ENCODE assay signal across 10 cellular contexts in genomic region chr18:72866901-72867701, GRCh38. TPM values are rescaled to one million over a fixed set of nuclear protein-coding genes. Genes with fewer than 3 reads are reported as not detected.
DNase-seq lines count a peak whose midpoint lies in the region; ATAC-seq, FAIRE-seq and TF ChIP-seq lines count a peak whose summit lies in the region.
"Had no signal": no experiment of that assay in that cellular context is flagged by ENCODE, and none has a peak within 500 bp of the region (broad histone marks: within the 10 kb centered on the region; RNA-seq: fewer than 3 reads in every experiment).

No MANE protein-coding gene starts in this region.

- CTCF ChIA-PET in A549 (lab: Yijun Ruan, JAX) (no interaction called here), PC-3 (lab: Charles Lee) (no interaction called here)

- H3K27me3 Mint-ChIP-seq in activated T-helper 17 cell treated with anti-CD3 and anti-CD28 coated beads, Interleukin-2, amount 50 U/mL, for 72 hours: peaks cover 25% of the 10 kb centered on the region

- TF ChIP-seq CTCF in A549 (IDR thresholded peaks at IDR 0.05): no peak
- TF ChIP-seq CTCF in GM20000 (IDR thresholded peaks at IDR 0.05; ENCODE audit: extremely low read depth, missing control alignments): no peak
- no peak for TF ChIP-seq CTCF in PC-3 (conservative IDR thresholded peaks at IDR 0.05; ENCODE audit: low read depth, low read length)

- H3K36me3 Mint-ChIP-seq in activated T-helper 17 cell treated with anti-CD3 and anti-CD28 coated beads, Interleukin-2, amount 50 U/mL, for 72 hours (ENCODE audit: low read depth): peaks cover 11% of the 10 kb centered on the region

- no peak overlapping the region for H3K4me3 Mint-ChIP-seq in activated T-helper 17 cell treated with anti-CD3 and anti-CD28 coated beads, Interleukin-2, amount 50 U/mL, for 72 hours

- H3K27ac Mint-ChIP-seq in activated T-helper 17 cell treated with anti-CD3 and anti-CD28 coated beads, Interleukin-2, amount 50 U/mL, for 72 hours: no peak overlapping the region

- no peaks in the 10 kb centered on the region for H3K4me1 Mint-ChIP-seq in activated T-helper 17 cell treated with anti-CD3 and anti-CD28 coated beads, Interleukin-2, amount 50 U/mL, for 72 hours

- POLR2A ChIA-PET in A549 (lab: Yijun Ruan, JAX) (no interaction called here), PC-3 (lab: Charles Lee; ENCODE audit: unreplicated experiment) (no interaction called here)

- H3F3A ChIP-seq in PC-3 (ENCODE audit: low read length, unreplicated experiment): no peaks in the 10 kb centered on the region

- no peaks in the 10 kb centered on the region for H3K9me3 ChIP-seq in A549
- no peaks in the 10 kb centered on the region for H3K9me3 ChIP-seq in PC-3 (ENCODE audit: low read length)
- H3K9me3 ChIP-seq in iPS-18c (ENCODE audit: control insufficient read depth, insufficient read depth, low read length): peaks cover 2% of the 10 kb centered on the region

- peak overlapping the region; percentile 34 for H3K4me3 ChIP-seq in A549
- peak overlapping the region; percentile 79 for H3K4me3 ChIP-seq in PC-3 (ENCODE audit: low read length)
- peak overlapping the region; percentile 62 for H3K4me3 ChIP-seq in iPS-18c (ENCODE audit: insufficient read depth, low read depth, low read length)

- DNase-seq in A549 (ENCODE audit: low read depth in 1 of 2, low spot score in 1 of 2) (no peak), GM20000 (ENCODE audit: low spot score) (peak; percentile 36), PC-3 (no peak), H54 (ENCODE audit: insufficient read length, low spot score) (no peak)
- no peak for DNase-seq in activated CD4-positive, CD25-positive, alpha-beta regulatory T cell treated with anti-CD3 and anti-CD28 coated beads, Interleukin-2, amount 50 U/mL, for 72 hours
- DNase-seq in activated T-cell treated with anti-CD3 and anti-CD28 coated beads, Interleukin-2, amount 50 U/mL, for 1 hour: no peak

- intact Hi-C loops in PC-3 (cut with micrococcal nuclease): no loop called here

- no peaks in the 10 kb centered on the region for H4K20me1 ChIP-seq in PC-3 (ENCODE audit: low read length)

- peak overlapping the region; percentile 9; the same call in 1 of the 2 replicates for H3K9ac ChIP-seq in PC-3 (ENCODE audit: low read length)

- peaks cover 5% of the 10 kb centered on the region for H3K9me3 Mint-ChIP-seq in activated T-helper 17 cell treated with anti-CD3 and anti-CD28 coated beads, Interleukin-2, amount 50 U/mL, for 72 hours

- no peak for FAIRE-seq in A549 (lab: Jason Lieb, UNC)
- FAIRE-seq in H54 (lab: Jason Lieb, UNC): no peak

- H2AFZ ChIP-seq in PC-3 (ENCODE audit: low read length): peak overlapping the region; percentile 92

- no peak for TF ChIP-seq RAD21 in A549 (conservative IDR thresholded peaks at IDR 0.05 in 1 of 2, IDR thresholded peaks at IDR 0.05 in 1 of 2)

- no peak for TF ChIP-seq POLR2A in A549 (IDR thresholded peaks at IDR 0.05; ENCODE audit: low read length)
- no peak for TF ChIP-seq POLR2A in H54 (IDR thresholded peaks at IDR 0.05; ENCODE audit: low read depth, low read length)

- no peaks in the 10 kb centered on the region for H3K9me2 ChIP-seq in PC-3 (replicated peaks; ENCODE audit: low read length)

- no peaks in the 10 kb centered on the region for H3K4me1 ChIP-seq in A549
- peaks cover 13% of the 10 kb centered on the region for H3K4me1 ChIP-seq in PC-3 (ENCODE audit: insufficient read depth, low read length)

- peak; percentile 30 to 46; a peak in 2 of 6 replicates for ATAC-seq in A549
- peak; percentile 43 for ATAC-seq in PC-3
- ATAC-seq in activated T-helper 17 cell treated with anti-CD3 and anti-CD28 coated beads, Interleukin-2, amount 50 U/mL, for 72 hours (replicated peaks): no peak

- no peak for TF ChIP-seq EP300 in A549 (IDR thresholded peaks at IDR 0.05)

- no peaks in the 10 kb centered on the region for H3K27me3 ChIP-seq in PC-3 (ENCODE audit: low read length)

- H3K36me3 ChIP-seq in PC-3 (ENCODE audit: low read depth, low read length): no peaks in the 10 kb centered on the region

- peak overlapping the region; percentile 71 for H3K4me2 ChIP-seq in A549
- peak overlapping the region; percentile 86 for H3K4me2 ChIP-seq in PC-3 (ENCODE audit: low read length)

- no peak overlapping the region for H3K27ac ChIP-seq in A549
- no peak overlapping the region for H3K27ac ChIP-seq in PC-3 (ENCODE audit: low read length)
- H3K27ac ChIP-seq: epithelial cell of prostate had no signal

- no TSS peak for BruUV-seq in PC-3 (replicated peaks; lab: Mats Ljungman, UMichigan)

- H3K79me2 ChIP-seq in PC-3 (ENCODE audit: low read length): 0 out of 2 replicates have a peak, but pooled peaks cover 8% of the 10 kb centered on the region

- WGBS in A549 (ENCODE audit: missing lambda C conversion rate): 39% methylated on average over 22 of the region's 96 CpGs

TF ChIP-seq in A549, 52 proteins besides CTCF, POLR2A, EP300 and RAD21:
- no peak for TF ChIP-seq SMC3 (IDR thresholded peaks at IDR 0.05)
- no peak for TF ChIP-seq JUN (IDR thresholded peaks at IDR 0.05)
- TF ChIP-seq HES2 (IDR thresholded peaks at IDR 0.05): no peak
- TF ChIP-seq HOXA7 (CRISPR knock-in tag; IDR thresholded peaks at IDR 0.05): no peak
- no peak for TF ChIP-seq ZNF302 (CRISPR knock-in tag; IDR thresholded peaks at IDR 0.05)
- TF ChIP-seq CBX8 (IDR thresholded peaks at IDR 0.05): no peak
- TF ChIP-seq USF2 (IDR thresholded peaks at IDR 0.05): no peak
- TF ChIP-seq CHD2 (IDR thresholded peaks at IDR 0.05; ENCODE audit: low read length, partially characterized antibody): no peak

RNA-seq across cellular contexts. Expression of gene NETO1, which starts 0.7 kb away (rescaled TPM):
- 0.04 TPM in 1 of 2 replicates, not detected in the other for polyA plus RNA-seq in A549 (2011; rRNA removed)
- 0.01 TPM in 1 of 2 replicates, not detected in the other for polyA plus RNA-seq in A549 (2012; cell fraction: cytosol; rRNA removed)
- polyA plus RNA-seq in A549 (2012; cell fraction: nucleus; rRNA removed): not detected in 2 replicates
- not detected in 3 replicates for polyA plus RNA-seq in A549 (2017; fragmentation: RNase III; extraction: RNeasy Plus Mini Kit Qiagen cat#74134 plus additional on column Dnase treatment)
- 0.08 and 0.24 TPM in 2 replicates for polyA minus RNA-seq in A549 (2011; rRNA and poly(A)+ RNA removed)
- total RNA-seq in PC-3 (2014; rRNA removed): 8.4 and 12.9 TPM in 2 replicates
- not detected for total RNA-seq in activated T-helper 17 cell treated with anti-CD3 and anti-CD28 coated beads, Interleukin-2, amount 50 U/mL, for 72 hours
- total RNA-seq: OCI-LY7 had no signal
